Comparison of ENCODE assay signal across 14 cellular contexts in genomic region chr12:81015510-81015909, GRCh38.
"Had no signal": no experiment of that assay in that cellular context is flagged by ENCODE, and none has a peak within 500 bp of the region (broad histone marks: within the 10 kb centered on the region; RNA-seq: fewer than 3 reads in every experiment).

No MANE protein-coding gene starts in this region.

- H3K4me1 Mint-ChIP-seq: naive thymus-derived CD8-positive, alpha-beta T cell had no signal

- H3K9me3 Mint-ChIP-seq: dendritic cell treated with granulocyte-macrophage colony-stimulating factor and Interleukin-4, amounts not matched to agents 40 ng/mL and 50 ng/mL, for 4 days had no signal

- H3K4me1 ChIP-seq: heart left ventricle, right atrium auricular region had no signal

- H3K27me3 ChIP-seq: heart left ventricle, right atrium auricular region had no signal

- H3K27ac ChIP-seq: heart left ventricle, neutrophil, right atrium auricular region had no signal

- H3K4me3 ChIP-seq: heart left ventricle, mucosa of descending colon, right atrium auricular region had no signal

- H3K4me3 Mint-ChIP-seq: dendritic cell treated with granulocyte-macrophage colony-stimulating factor and Interleukin-4, amounts not matched to agents 40 ng/mL and 50 ng/mL, for 4 days; naive thymus-derived CD8-positive, alpha-beta T cell had no signal

- H3K36me3 Mint-ChIP-seq: naive thymus-derived CD8-positive, alpha-beta T cell had no signal

- DNase-seq: heart left ventricle; hippocampal formation; kidney glomerular epithelial cell; mammary epithelial cell; mucosa of descending colon; naive thymus-derived CD8-positive, alpha-beta T cell; small intestine; stimulated activated CD4-positive, alpha-beta T cell treated with anti-CD3 and anti-CD28 coated beads, Interleukin-12 subunit alpha, Interleukin-12 subunit beta, amount 100 ng/mL, for 4 hours; stimulated activated CD4-positive, alpha-beta T cell treated with anti-CD3 and anti-CD28 coated beads, Interleukin-2, amount 100 ng/mL, for 48 hours; stimulated activated naive CD4-positive, alpha-beta T cell treated with Interleukin-2 at 50 U/mL for 16 hours; trophoblast cell had no signal

- H3K27ac Mint-ChIP-seq: dendritic cell treated with granulocyte-macrophage colony-stimulating factor and Interleukin-4, amounts not matched to agents 40 ng/mL and 50 ng/mL, for 4 days; naive thymus-derived CD8-positive, alpha-beta T cell had no signal

- H3K36me3 ChIP-seq: heart left ventricle, neutrophil, right atrium auricular region had no signal

- H3K9me3 ChIP-seq: heart left ventricle, mucosa of descending colon, neutrophil, right atrium auricular region had no signal

- H3K27me3 Mint-ChIP-seq: dendritic cell treated with granulocyte-macrophage colony-stimulating factor and Interleukin-4, amounts not matched to agents 40 ng/mL and 50 ng/mL, for 4 days; naive thymus-derived CD8-positive, alpha-beta T cell had no signal
